Comparison of ENCODE assay signal across 13 cellular contexts in genomic region chr10:31129261-31129660, GRCh38.
DNase-seq lines count a peak whose midpoint lies in the region; ATAC-seq, FAIRE-seq and TF ChIP-seq lines count a peak whose summit lies in the region.
"Had no signal": no experiment of that assay in that cellular context is flagged by ENCODE, and none has a peak within 500 bp of the region (broad histone marks: within the 10 kb centered on the region; RNA-seq: fewer than 3 reads in every experiment).

No MANE protein-coding gene starts in this region.

- H3K4me1 ChIP-seq in HepG2 (ENCODE audit: insufficient read depth, low read length) (no peaks in the 10 kb centered on the region), right lobe of liver (peaks cover 0 to 3% (median 0%) of the 10 kb centered on the region in 4 donors), vagina (peaks cover 28% of the 10 kb centered on the region)

- no peak for FAIRE-seq in HepG2 (lab: Jason Lieb, UNC)
- FAIRE-seq: TTC549 had no signal

- no peaks in the 10 kb centered on the region for H3K79me2 ChIP-seq in HepG2 (ENCODE audit: insufficient read depth, low read length)

- TF ChIP-seq EP300 in HepG2 (IDR thresholded peaks at IDR 0.05; ENCODE audit: low read depth in 2 of 2, low read length in 2 of 2) (no peak), HepG2 (CRISPR knock-in tag; IDR thresholded peaks at IDR 0.05; ENCODE audit: borderline replicate concordance) (no peak)

- H3K4me3 ChIP-seq in HepG2 (replicated peaks in 1 of 3; ENCODE audit: insufficient read depth in 1 of 3, low read depth in 2 of 3, low read length in 3 of 3) (no peak overlapping the region), right lobe of liver (no peak overlapping the region), brain microvascular endothelial cell (ENCODE audit: low read depth, low read length) (no peak overlapping the region), vagina (no peak overlapping the region)
- H3K4me3 ChIP-seq: spleen had no signal

- CTCF ChIA-PET in HepG2 (lab: Yijun Ruan, JAX; ENCODE audit: low intra/inter-chr PET ratio, low total read pairs) = no interaction called here

- no peak overlapping the region for H3K9ac ChIP-seq in HepG2 (ENCODE audit: insufficient read depth, low read depth, low read length)

- no peak for TF ChIP-seq RAD21 in HepG2 (CRISPR knock-in tag; IDR thresholded peaks at IDR 0.05)

- H2AFZ ChIP-seq in HepG2 (ENCODE audit: low read length) = no peak overlapping the region

- in situ Hi-C loops in HepG2 (cut with HindIII; ENCODE audit: extremely low pct_ligation_motif_present, low pct_unique_long_range_greater_than_20kb) = no loop called here
- in situ Hi-C loops in brain microvascular endothelial cell (cut with HindIII; ENCODE audit: low pct_ligation_motif_present, low sequenced_read_pairs) = no loop called here

- TF ChIP-seq POLR2A in HepG2 (IDR thresholded peaks at IDR 0.05; ENCODE audit: insufficient read depth in 1 of 2, low read depth in 2 of 2, low read length in 2 of 2) (no peak), right lobe of liver (IDR thresholded peaks at IDR 0.05) (no peak), vagina (IDR thresholded peaks at IDR 0.05) (no peak)

- H3K36me3 ChIP-seq in HepG2 (replicated peaks in 1 of 2; ENCODE audit: control insufficient read depth in 1 of 2, insufficient read depth in 2 of 2, low read length in 2 of 2) (no peaks in the 10 kb centered on the region), right lobe of liver (no peaks in the 10 kb centered on the region), brain microvascular endothelial cell (replicated peaks) (no peaks in the 10 kb centered on the region), vagina (no peaks in the 10 kb centered on the region)
- H3K36me3 ChIP-seq: spleen had no signal

- DNase-seq in HepG2 (ENCODE audit: low spot score) = no peak
- no peak for DNase-seq in right lobe of liver
- DNase-seq in brain microvascular endothelial cell = peak; percentile 75
- peak; percentile 88 for DNase-seq in iris pigment epithelial cell (ENCODE audit: low read depth)
- peak in 1 of 2 donors; percentile 94 for DNase-seq in vagina (ENCODE audit: extremely low spot score in 2 of 2)
- no peak for DNase-seq in activated gamma-delta T cell treated with Interleukin-2 at 50 U/mL for 16 hours
- DNase-seq in NCI-H2196 (lab: John Stamatoyannopoulos, UW; ENCODE audit: unreplicated experiment) = no peak
- DNase-seq: CD4-positive, alpha-beta memory T cell; NCI-H2029 treated with DMSO at 0.1 percent for 48 hours; spleen had no signal

- H3K27me3 ChIP-seq in HepG2 (ENCODE audit: control insufficient read depth in 1 of 2, insufficient read depth in 2 of 2, low read length in 2 of 2) (peaks cover 0 to 6% of the 10 kb centered on the region in 2 experiments; a peak in 1 of 5 replicates), right lobe of liver (no peaks in the 10 kb centered on the region), brain microvascular endothelial cell (replicated peaks) (no peaks in the 10 kb centered on the region), vagina (no peaks in the 10 kb centered on the region)
- H3K27me3 ChIP-seq: spleen had no signal

- no peaks in the 10 kb centered on the region for H3K9me3 ChIP-seq in HepG2 (ENCODE audit: low read length)
- no peaks in the 10 kb centered on the region for H3K9me3 ChIP-seq in right lobe of liver
- H3K9me3 ChIP-seq in vagina = no peaks in the 10 kb centered on the region
- H3K9me3 ChIP-seq: spleen had no signal

- WGBS in HepG2 (ENCODE audit: low lambda C conversion rate) = 64% methylated on average over 1 of the region's 2 CpGs
- 60% methylated on average over 2 of the region's 2 CpGs for WGBS in right lobe of liver (ENCODE audit: insufficient coverage, low coverage, low lambda C conversion rate, missing lambda C conversion rate)

- H4K20me1 ChIP-seq in HepG2 (ENCODE audit: insufficient read depth, low read length) = no peaks in the 10 kb centered on the region

- TF ChIP-seq CTCF in HepG2 (CRISPR knock-in tag; IDR thresholded peaks at IDR 0.05) = no peak
- TF ChIP-seq CTCF in right lobe of liver (IDR thresholded peaks at IDR 0.05) = no peak
- TF ChIP-seq CTCF in brain microvascular endothelial cell (IDR thresholded peaks at IDR 0.05; ENCODE audit: low read depth, low read length, missing control alignments) = no peak
- no peak for TF ChIP-seq CTCF in vagina (IDR thresholded peaks at IDR 0.05)

- ATAC-seq in HepG2 (no peak), right lobe of liver (no peak), HG03175 (IDR thresholded peaks at IDR 0.05; ENCODE audit: unreplicated experiment) (no peak)
- ATAC-seq: activated naive CD4-positive, alpha-beta T cell treated with anti-CD3 and anti-CD28 coated beads, Interleukin-2, amount 50 U/mL, for 72 hours had no signal

- BruUV-seq in HepG2 (replicated peaks; lab: Mats Ljungman, UMichigan) = no TSS peak

- no peak overlapping the region for H3K4me2 ChIP-seq in HepG2 (ENCODE audit: low read depth, low read length)

- POLR2A ChIA-PET in HepG2 (lab: Yijun Ruan, JAX) = no interaction called here

- H3K27ac ChIP-seq in HepG2 (ENCODE audit: extremely low read length, insufficient read depth, low read length) (no peak overlapping the region), right lobe of liver (no peak overlapping the region), brain microvascular endothelial cell (no peak overlapping the region), vagina (peak overlapping the region; percentile 37)
- H3K27ac ChIP-seq: spleen had no signal

- intact Hi-C loops in HepG2 (cut with micrococcal nuclease; ENCODE audit: unreplicated experiment) = no loop called here
- intact Hi-C loops in right lobe of liver (cut with DNase I) = no loop called here
- intact Hi-C loops in vagina (cut with DNase I) = no loop called here

TF ChIP-seq in HepG2, 621 proteins besides CTCF, POLR2A, EP300 and RAD21 (continues in another document):
- no peak for TF ChIP-seq ZNF337 (CRISPR knock-in tag; IDR thresholded peaks at IDR 0.05; ENCODE audit: borderline replicate concordance, low read depth)
- no peak for TF ChIP-seq THAP11 (CRISPR knock-in tag; IDR thresholded peaks at IDR 0.05)
- no peak for TF ChIP-seq HNF4A (CRISPR knock-in tag; IDR thresholded peaks at IDR 0.05)
- no peak for TF ChIP-seq ZNF446 (CRISPR knock-in tag; IDR thresholded peaks at IDR 0.05)
- TF ChIP-seq NKX3-1 (CRISPR knock-in tag; IDR thresholded peaks at IDR 0.05) = no peak
- peak; percentile 58 for TF ChIP-seq MAFF (IDR thresholded peaks at IDR 0.05; ENCODE audit: low read depth, low read length)
- TF ChIP-seq THRA (CRISPR knock-in tag; IDR thresholded peaks at IDR 0.05; ENCODE audit: borderline replicate concordance) = no peak
- TF ChIP-seq ATF7 (IDR thresholded peaks at IDR 0.05) = no peak
- no peak for TF ChIP-seq ATF7 (CRISPR knock-in tag; IDR thresholded peaks at IDR 0.05)
- TF ChIP-seq ZSCAN20 (CRISPR knock-in tag; IDR thresholded peaks at IDR 0.05; ENCODE audit: borderline replicate concordance) = no peak
- no peak for TF ChIP-seq PAX8 (CRISPR knock-in tag; IDR thresholded peaks at IDR 0.05; ENCODE audit: borderline replicate concordance)
- TF ChIP-seq ZNF724P (CRISPR knock-in tag; IDR thresholded peaks at IDR 0.05; ENCODE audit: borderline replicate concordance) = no peak
- TF ChIP-seq ZNF552 (CRISPR knock-in tag; IDR thresholded peaks at IDR 0.05; ENCODE audit: borderline replicate concordance) = no peak
- TF ChIP-seq ZNF432 (CRISPR knock-in tag; IDR thresholded peaks at IDR 0.05; ENCODE audit: borderline replicate concordance) = no peak
- no peak for TF ChIP-seq ZSCAN9 (CRISPR knock-in tag; IDR thresholded peaks at IDR 0.05; ENCODE audit: borderline replicate concordance)
- no peak for TF ChIP-seq ZBTB34 (CRISPR knock-in tag; IDR thresholded peaks at IDR 0.05)
- no peak for TF ChIP-seq DNMT1 (CRISPR knock-in tag; IDR thresholded peaks at IDR 0.05)
- TF ChIP-seq GRHL1 (CRISPR knock-in tag; conservative IDR thresholded peaks at IDR 0.05) = no peak
- no peak for TF ChIP-seq ZNF207 (IDR thresholded peaks at IDR 0.05; ENCODE audit: borderline replicate concordance)
- TF ChIP-seq ZSCAN30 (CRISPR knock-in tag; IDR thresholded peaks at IDR 0.05) = no peak
- peak; percentile 68; the same call in 1 of the 2 replicates for TF ChIP-seq NFE2L2 (IDR thresholded peaks at IDR 0.05; ENCODE audit: low read length)

Comparison
In these comparisons a context has a peak if more than half of its experiments do, and no peak if none do; other contexts are left out.
1. DNase-seq: peak in brain microvascular endothelial cell (single experiment) and iris pigment epithelial cell (single experiment); none in HepG2 (single experiment), right lobe of liver (0 of 3), activated gamma-delta T cell treated with Interleukin-2 at 50 U/mL for 16 hours (single experiment) and NCI-H2196 (single experiment).